ENCODE assay signal across 8 cellular contexts in the genomic region with DNA sequence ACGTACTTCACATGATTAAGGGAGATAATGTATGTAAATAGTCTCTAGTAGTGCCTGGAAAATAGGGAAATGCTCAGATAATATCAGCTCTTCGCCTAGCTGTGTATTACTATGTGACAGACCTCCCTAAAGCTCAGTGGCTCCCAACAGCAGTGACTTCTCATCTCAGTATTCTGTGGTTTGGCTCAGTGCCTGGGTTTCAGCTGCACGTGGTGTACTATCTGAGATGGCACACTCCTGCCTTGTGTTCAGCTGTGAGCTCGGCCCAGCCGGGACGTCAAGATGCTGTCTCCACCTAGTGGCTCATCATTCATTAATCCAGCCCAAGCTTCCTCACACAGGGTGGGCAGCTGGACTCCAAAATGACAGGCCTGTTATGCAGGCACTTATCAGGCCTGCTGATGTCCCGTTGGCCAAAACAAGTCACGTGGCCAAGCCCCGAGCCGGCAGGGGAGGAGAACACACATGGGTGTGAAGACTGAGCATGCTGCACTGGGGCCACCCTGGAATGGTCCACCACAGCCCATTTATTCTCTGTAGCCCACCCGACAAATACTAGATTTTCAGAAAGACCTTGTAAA. TPM values are rescaled to one million over a fixed set of nuclear protein-coding genes. Genes with fewer than 3 reads are reported as not detected.
A peak's percentile ranks its signal among the peaks of the same experiment; 100 is the strongest.
DNase-seq lines count a peak whose midpoint lies in the region; ATAC-seq and TF ChIP-seq lines count a peak whose summit lies in the region.

No MANE protein-coding gene starts in this region.

- CTCF ChIA-PET in BJ (lab: Yijun Ruan, JAX) = interaction anchor here (0.7 to 4.4 kb wide), 24 partner anchors 8 to 764 kb away, joined by 3 to 40 read pairs (median 4); a partner anchor contains a TSS

- TF ChIP-seq CTCF in BJ (IDR thresholded peaks at IDR 0.05; ENCODE audit: insufficient read depth, low read depth, low read length) (peak; percentile 71), mucosa of descending colon (IDR thresholded peaks at IDR 0.05) (peak; percentile 10)

- peaks cover 11 to 14% of the 10 kb centered on the region in 2 donors for H3K4me1 Mint-ChIP-seq in effector memory CD8-positive, alpha-beta T cell (ENCODE audit: low read depth in 2 of 2)

- H3K36me3 ChIP-seq in BJ (ENCODE audit: control insufficient read depth, insufficient read depth, low read length) = peaks cover 8% of the 10 kb centered on the region
- H3K36me3 ChIP-seq in mucosa of descending colon (ENCODE audit: low read depth) = no peaks in the 10 kb centered on the region

- peak overlapping the region in 1 of 2 donors; percentile 1 for H3K4me3 Mint-ChIP-seq in effector memory CD8-positive, alpha-beta T cell

- H3K27me3 ChIP-seq in BJ (ENCODE audit: control insufficient read depth, insufficient read depth, low read length) = no peaks in the 10 kb centered on the region

- H3K9me3 Mint-ChIP-seq in effector memory CD8-positive, alpha-beta T cell = no peaks in the 10 kb centered on the region

- peaks cover 6% of the 10 kb centered on the region for H3K4me1 ChIP-seq in mucosa of descending colon (ENCODE audit: low read depth)

- no peaks in the 10 kb centered on the region for H3K9me3 ChIP-seq in mucosa of descending colon

- ATAC-seq in HG03342 (IDR thresholded peaks at IDR 0.05; ENCODE audit: unreplicated experiment) (peak; percentile 97), mucosa of descending colon (peak; percentile 98)
- ATAC-seq in effector memory CD8-positive, alpha-beta T cell (replicated peaks) = peak; percentile 99

- intact Hi-C loops in mucosa of descending colon (cut with DNase I, micrococcal nuclease) = no loop called here

- H3K4me3 ChIP-seq in BJ (ENCODE audit: low read depth, low read length) (no peak overlapping the region), mucosa of descending colon (no peak overlapping the region)

- peaks cover 62% of the 10 kb centered on the region for H3K36me3 Mint-ChIP-seq in effector memory CD8-positive, alpha-beta T cell (ENCODE audit: insufficient read depth)

- POLR2A ChIA-PET in BJ (lab: Charles Lee) = no interaction called here

- peak; percentile 93 for DNase-seq in BJ (ENCODE audit: low read depth)
- DNase-seq in GM19238 (ENCODE audit: insufficient read length, low spot score) = peak; percentile 86
- DNase-seq in NOMO-1 (lab: John Stamatoyannopoulos, UW; ENCODE audit: unreplicated experiment in 2 of 2) = peak; percentile 30 to 44
- DNase-seq in activated CD8-positive, alpha-beta memory T cell treated with anti-CD3 and anti-CD28 coated beads for 24 hours = peak; percentile 88
- peak; percentile 84 to 92 (median 88) for DNase-seq in effector memory CD8-positive, alpha-beta T cell
- DNase-seq in mucosa of descending colon = peak; percentile 78 to 94 (median 88)
- DNase-seq in stimulated activated CD8-positive, alpha-beta memory T cell treated with anti-CD3 and anti-CD28 coated beads, Interleukin-7, amount 100 ng/mL, for 4 hours (ENCODE audit: low read depth in 2 of 2) = peak; percentile 72 to 84

- no peaks in the 10 kb centered on the region for H3K27me3 Mint-ChIP-seq in effector memory CD8-positive, alpha-beta T cell

- peak overlapping the region; percentile 41 to 79 for H3K27ac Mint-ChIP-seq in effector memory CD8-positive, alpha-beta T cell

RNA-seq across cellular contexts. Expression of a gene that starts 17.8 kb away (rescaled TPM):
- 0.06 and 0.10 TPM in 2 replicates for polyA plus RNA-seq in BJ (2011; rRNA removed)
- polyA minus RNA-seq in BJ (2011; rRNA and poly(A)+ RNA removed) = 0.21 and 0.47 TPM in 2 replicates
- total RNA-seq in mucosa of descending colon = under 1 TPM; 0.29 to 0.82 (median 0.41) TPM

RNA-seq across cellular contexts. Expression of a gene that starts 24.2 kb away (rescaled TPM):
- 45.1 and 53.0 TPM in 2 replicates for polyA plus RNA-seq in BJ (2011; rRNA removed)
- polyA minus RNA-seq in BJ (2011; rRNA and poly(A)+ RNA removed) = 62.3 and 68.9 TPM in 2 replicates
- total RNA-seq in mucosa of descending colon = 10 to 100 TPM in 2 of 3 donors, 1 to 10 TPM in 1; 6.5 to 49.1 (median 15.7) TPM

Comparison
In these comparisons a context has a peak if more than half of its experiments do, and no peak if none do; other contexts are left out.
1. DNase-seq: peak in every context shown above with its lines; median percentile 93 in BJ; 88 in activated CD8-positive, alpha-beta memory T cell treated with anti-CD3 and anti-CD28 coated beads for 24 hours; 88 in effector memory CD8-positive, alpha-beta T cell; 88 in mucosa of descending colon; 86 in GM19238; 78 in stimulated activated CD8-positive, alpha-beta memory T cell treated with anti-CD3 and anti-CD28 coated beads, Interleukin-7, amount 100 ng/mL, for 4 hours; 37 in NOMO-1.